In genomic region chr15:67148196-67148701, GRCh38 we compare ENCODE assay signal across 8 cellular contexts.
DNase-seq lines count a peak whose midpoint lies in the region; ATAC-seq and TF ChIP-seq lines count a peak whose summit lies in the region.

No MANE protein-coding gene starts in this region.

- intact Hi-C loops in CD4-positive, alpha-beta T cell (cut with DNase I, micrococcal nuclease): loop anchor here in 1 of 2 experiments (5.0 kb wide), 1 partner anchor 46 kb away; no protein-coding TSS in a partner anchor

- H3K27me3 Mint-ChIP-seq in CD4-positive, alpha-beta T cell: no peaks in the 10 kb centered on the region
- H3K27me3 Mint-ChIP-seq in activated naive CD8-positive, alpha-beta T cell treated with anti-CD3 and anti-CD28 coated beads, Interleukin-2, amount 50 U/mL, for 24 hours: no peaks in the 10 kb centered on the region

- H3K4me1 Mint-ChIP-seq in CD4-positive, alpha-beta T cell (ENCODE audit: low read depth): peaks cover 83% of the 10 kb centered on the region
- peaks cover 89% of the 10 kb centered on the region for H3K4me1 Mint-ChIP-seq in activated naive CD8-positive, alpha-beta T cell treated with anti-CD3 and anti-CD28 coated beads, Interleukin-2, amount 50 U/mL, for 24 hours

- no peaks in the 10 kb centered on the region for H3K9me3 Mint-ChIP-seq in CD4-positive, alpha-beta T cell
- no peaks in the 10 kb centered on the region for H3K9me3 Mint-ChIP-seq in activated naive CD8-positive, alpha-beta T cell treated with anti-CD3 and anti-CD28 coated beads, Interleukin-2, amount 50 U/mL, for 24 hours

- DNase-seq in CD4-positive, alpha-beta T cell: no peak
- DNase-seq in MG63 (peak; percentile 59), NCI-H1436 (lab: John Stamatoyannopoulos, UW) (no peak), putamen (ENCODE audit: low spot score) (no peak)
- no peak for DNase-seq in activated naive CD8-positive, alpha-beta T cell treated with anti-CD3 and anti-CD28 coated beads, Interleukin-2, amount 50 U/mL, for 24 hours

- no peaks in the 10 kb centered on the region for H3K27me3 ChIP-seq in CD4-positive, alpha-beta T cell (ENCODE audit: control insufficient read depth, insufficient read depth, low read length)
- no peaks in the 10 kb centered on the region for H3K27me3 ChIP-seq in MG63
- no peaks in the 10 kb centered on the region for H3K27me3 ChIP-seq in mucosa of rectum (ENCODE audit: control insufficient read depth in 2 of 2, insufficient read depth in 2 of 2, low read length in 2 of 2)

- CTCF ChIA-PET in CD4-positive, alpha-beta T cell (lab: Charles Lee): interaction anchor here (1.6 kb wide), 1 partner anchor 66 kb away, joined by 6 read pairs; no protein-coding TSS in a partner anchor

- no peak for ATAC-seq in CD4-positive, alpha-beta T cell (ENCODE audit: poor library complexity)
- no peak for ATAC-seq in activated naive CD8-positive, alpha-beta T cell treated with anti-CD3 and anti-CD28 coated beads, Interleukin-2, amount 50 U/mL, for 24 hours
- ATAC-seq in GM21786 (IDR thresholded peaks at IDR 0.05; ENCODE audit: unreplicated experiment) (no peak), HG03159 (IDR thresholded peaks at IDR 0.05; ENCODE audit: unreplicated experiment) (no peak)

- no peak overlapping the region for H3K4me3 ChIP-seq in MG63
- no peak overlapping the region for H3K4me3 ChIP-seq in mucosa of rectum (ENCODE audit: low read length in 2 of 2)

- H3K9ac ChIP-seq in mucosa of rectum (ENCODE audit: low read depth in 1 of 2, low read length in 2 of 2): peak overlapping the region in 1 of 2 donors; percentile 39

- H3K36me3 ChIP-seq in MG63 (peaks cover 45% of the 10 kb centered on the region), mucosa of rectum (ENCODE audit: control insufficient read depth in 2 of 2, insufficient read depth in 2 of 2, low read length in 2 of 2) (no peaks in the 10 kb centered on the region)

- H3K36me3 Mint-ChIP-seq in CD4-positive, alpha-beta T cell (ENCODE audit: low read depth): no peaks in the 10 kb centered on the region
- peaks cover 2% of the 10 kb centered on the region for H3K36me3 Mint-ChIP-seq in activated naive CD8-positive, alpha-beta T cell treated with anti-CD3 and anti-CD28 coated beads, Interleukin-2, amount 50 U/mL, for 24 hours (ENCODE audit: low read depth)

- H3K27ac Mint-ChIP-seq in CD4-positive, alpha-beta T cell: peak overlapping the region; percentile 88
- peak overlapping the region; percentile 39 for H3K27ac Mint-ChIP-seq in activated naive CD8-positive, alpha-beta T cell treated with anti-CD3 and anti-CD28 coated beads, Interleukin-2, amount 50 U/mL, for 24 hours

- no peak overlapping the region for H3K27ac ChIP-seq in CD4-positive, alpha-beta T cell (ENCODE audit: low read depth, low read length)
- peak overlapping the region; percentile 78 to 86 for H3K27ac ChIP-seq in mucosa of rectum (ENCODE audit: low read depth in 2 of 2, low read length in 2 of 2)

- no peaks in the 10 kb centered on the region for H3K9me3 ChIP-seq in CD4-positive, alpha-beta T cell (ENCODE audit: control insufficient read depth, low read length)
- H3K9me3 ChIP-seq in MG63: no peaks in the 10 kb centered on the region
- no peaks in the 10 kb centered on the region for H3K9me3 ChIP-seq in mucosa of rectum (ENCODE audit: control insufficient read depth in 2 of 2, low read length in 2 of 2)

- H3K4me1 ChIP-seq in mucosa of rectum (ENCODE audit: control insufficient read depth in 2 of 2, insufficient read depth in 2 of 2, low read length in 2 of 2): peaks cover 47 to 54% of the 10 kb centered on the region in 2 donors

- POLR2A ChIA-PET in CD4-positive, alpha-beta T cell (lab: Charles Lee): interaction anchor here (0.7 to 2.9 kb wide), 5 partner anchors 14 to 82 kb away, joined by 3 to 19 read pairs (median 6); partner anchors contain the start of gene SMAD3

- peak overlapping the region; percentile 8 for H3K4me3 Mint-ChIP-seq in CD4-positive, alpha-beta T cell
- no peak overlapping the region for H3K4me3 Mint-ChIP-seq in activated naive CD8-positive, alpha-beta T cell treated with anti-CD3 and anti-CD28 coated beads, Interleukin-2, amount 50 U/mL, for 24 hours

- no peak for TF ChIP-seq CTCF in CD4-positive, alpha-beta T cell (IDR thresholded peaks at IDR 0.05)
